In genomic region chr12:46556105-46556559, GRCh38 we compare ENCODE assay signal across 8 cellular contexts.
A peak's percentile ranks its signal among the peaks of the same experiment; 100 is the strongest.
DNase-seq lines count a peak whose midpoint lies in the region; ATAC-seq and TF ChIP-seq lines count a peak whose summit lies in the region.
"Had no signal": no experiment of that assay in that cellular context is flagged by ENCODE, and none has a peak within 500 bp of the region (broad histone marks: within the 10 kb centered on the region; RNA-seq: fewer than 3 reads in every experiment).

No MANE protein-coding gene starts in this region.

- H3K4me1 Mint-ChIP-seq in MCF 10A (ENCODE audit: insufficient read depth, unreplicated experiment): peaks cover 73% of the 10 kb centered on the region

- DNase-seq in MCF 10A (ENCODE audit: unreplicated experiment) (peak; percentile 85), kidney tubule cell (ENCODE audit: low spot score) (peak; percentile 89), upper lobe of left lung (no peak), NCI-H1048 (lab: John Stamatoyannopoulos, UW) (no peak), UCSD-AML1 (lab: John Stamatoyannopoulos, UW; ENCODE audit: unreplicated experiment) (no peak), hypothalamus (lab: John Stamatoyannopoulos, UW) (no peak)
- DNase-seq: NCI-H510A treated with DMSO at 0.1 percent for 48 hours had no signal

- peak overlapping the region; percentile 74 for H3K4me2 ChIP-seq in KMS-11

- H3K27ac Mint-ChIP-seq in MCF 10A (ENCODE audit: low read depth, unreplicated experiment): peak overlapping the region; percentile 68

- CTCF ChIA-PET in MCF 10A (lab: Yijun Ruan, JAX): interaction anchor here (0.5 to 1.2 kb wide), 5 partner anchors 66 to 1160 kb away, joined by 3 read pairs; no protein-coding TSS in a partner anchor

- H3K4me1 ChIP-seq in KMS-11 (ENCODE audit: low read depth, poor library complexity, severe bottlenecking): peaks cover 100% of the 10 kb centered on the region
- H3K4me1 ChIP-seq in upper lobe of left lung: no peaks in the 10 kb centered on the region

- H2AFZ ChIP-seq in KMS-11 (ENCODE audit: low read depth): peak overlapping the region; percentile 19; the same call in 1 of the 2 replicates

- WGBS in upper lobe of left lung, 2 donors: 53 to 64% methylated on average over 2 of the region's 2 CpGs

- peak overlapping the region; percentile 17 for H3K4me3 Mint-ChIP-seq in MCF 10A (ENCODE audit: unreplicated experiment)

- no peaks in the 10 kb centered on the region for H3K27me3 ChIP-seq in KMS-11 (ENCODE audit: insufficient read depth, low read depth)
- no peaks in the 10 kb centered on the region for H3K27me3 ChIP-seq in upper lobe of left lung

- H4K20me1 ChIP-seq in KMS-11 (ENCODE audit: insufficient read depth): no peaks in the 10 kb centered on the region

- TF ChIP-seq EP300 in upper lobe of left lung (IDR thresholded peaks at IDR 0.05): no peak

- peak overlapping the region; percentile 37; the same call in 1 of the 2 replicates for H3K9ac ChIP-seq in KMS-11

- no TSS peak for BruUV-seq in MCF 10A (replicated peaks; lab: Mats Ljungman, UMichigan)

- no peaks in the 10 kb centered on the region for H3K9me3 Mint-ChIP-seq in MCF 10A (ENCODE audit: unreplicated experiment)

- peak; percentile 55 to 80 for ATAC-seq in upper lobe of left lung (ENCODE audit: low FRiP score in 2 of 2)

- no peaks in the 10 kb centered on the region for H3K79me2 ChIP-seq in KMS-11 (ENCODE audit: insufficient read depth, low read depth)

- POLR2A ChIA-PET in MCF 10A (lab: Yijun Ruan, JAX): interaction anchor here (0.6 to 4.5 kb wide), 39 partner anchors 9 to 565 kb away, joined by 3 to 93 read pairs (median 6); partner anchors contain the start of gene SLC38A1

- H3K4me3 ChIP-seq in KMS-11 (IDR thresholded peaks at IDR 0.05; ENCODE audit: insufficient read depth, low read depth, low read length) (no peak overlapping the region), upper lobe of left lung (no peak overlapping the region)

- intact Hi-C loops in MCF 10A (cut with micrococcal nuclease): loop anchor here (1.0 to 5.0 kb wide), 7 partner anchors 34 to 376 kb away; partner anchors contain the start of gene SLC38A1

- no peaks in the 10 kb centered on the region for H3K9me3 ChIP-seq in upper lobe of left lung

- H3K27me3 Mint-ChIP-seq in MCF 10A (ENCODE audit: insufficient read depth, unreplicated experiment): no peaks in the 10 kb centered on the region

- no peak for TF ChIP-seq CTCF in KMS-11 (conservative IDR thresholded peaks at IDR 0.05; ENCODE audit: low read depth, low read length)
- TF ChIP-seq CTCF in MCF 10A (IDR thresholded peaks at IDR 0.05; ENCODE audit: unreplicated experiment): no peak
- no peak for TF ChIP-seq CTCF in upper lobe of left lung (IDR thresholded peaks at IDR 0.05)

- no peaks in the 10 kb centered on the region for H3K36me3 Mint-ChIP-seq in MCF 10A (ENCODE audit: insufficient read depth, unreplicated experiment)

- H3K27ac ChIP-seq in KMS-11 (peak overlapping the region; percentile 63), upper lobe of left lung (no peak overlapping the region)

- H3K36me3 ChIP-seq in KMS-11 (ENCODE audit: insufficient read depth) (no peaks in the 10 kb centered on the region), upper lobe of left lung (no peaks in the 10 kb centered on the region)

- no peak for TF ChIP-seq POLR2A in upper lobe of left lung (IDR thresholded peaks at IDR 0.05)

Comparison
In these comparisons a context has a peak if more than half of its experiments do, and no peak if none do; other contexts are left out.
1. DNase-seq: peak in MCF 10A (single experiment) and kidney tubule cell (single experiment); none in upper lobe of left lung (0 of 2), NCI-H1048 (single experiment), UCSD-AML1 (single experiment) and hypothalamus (0 of 51).